ENCODE assay signal across 12 cellular contexts in genomic region chr5:118506453-118506852, GRCh38.
DNase-seq lines count a peak whose midpoint lies in the region; ATAC-seq and TF ChIP-seq lines count a peak whose summit lies in the region.
"Had no signal": no experiment of that assay in that cellular context is flagged by ENCODE, and none has a peak within 500 bp of the region (broad histone marks: within the 10 kb centered on the region; RNA-seq: fewer than 3 reads in every experiment).

No MANE protein-coding gene starts in this region.

- peaks cover 0 to 3% (median 0%) of the 10 kb centered on the region in 4 donors for H3K9me3 ChIP-seq in upper lobe of left lung
- H3K9me3 ChIP-seq in prostate gland = no peaks in the 10 kb centered on the region

- TF ChIP-seq EP300 in upper lobe of left lung (IDR thresholded peaks at IDR 0.05) = no peak

- H3K27me3 ChIP-seq in upper lobe of left lung (no peaks in the 10 kb centered on the region), prostate gland (replicated peaks; ENCODE audit: insufficient read depth) (no peaks in the 10 kb centered on the region)

- 82 to 93% methylated on average over 3 of the region's 3 CpGs for WGBS in upper lobe of left lung, 2 donors
- whole genome bisulfite sequencing in prostate gland = 77% methylated on average over 3 of the region's 3 CpGs

- TF ChIP-seq POLR2A in upper lobe of left lung (IDR thresholded peaks at IDR 0.05) = no peak
- no peak for TF ChIP-seq POLR2A in prostate gland (IDR thresholded peaks at IDR 0.05)

- no peaks in the 10 kb centered on the region for H3K4me1 ChIP-seq in upper lobe of left lung
- no peaks in the 10 kb centered on the region for H3K4me1 ChIP-seq in prostate gland (replicated peaks)

- ATAC-seq in GM19328 (IDR thresholded peaks at IDR 0.05; ENCODE audit: unreplicated experiment) = peak; percentile 85
- ATAC-seq in HG02623 (IDR thresholded peaks at IDR 0.05; ENCODE audit: unreplicated experiment) = peak; percentile 89
- peak; percentile 96 for ATAC-seq in HG03378 (IDR thresholded peaks at IDR 0.05; ENCODE audit: unreplicated experiment)
- ATAC-seq in upper lobe of left lung (ENCODE audit: low FRiP score in 2 of 2) = no peak
- ATAC-seq: activated CD4-positive, CD25-positive, alpha-beta regulatory T cell treated with anti-CD3 and anti-CD28 coated beads, Interleukin-2, amount 50 U/mL, for 24 hours; stimulated activated naive CD8-positive, alpha-beta T cell treated with anti-CD3 and anti-CD28 coated beads, Interleukin-15, Interleukin-2, amounts not matched to agents 100 U/mL and 50 U/mL, for 24 hours had no signal

- H3K4me3 ChIP-seq in upper lobe of left lung = no peak overlapping the region
- H3K4me3 ChIP-seq in prostate gland = no peak overlapping the region

- no peak for DNase-seq in NCI-H146 treated with DMSO at 0.1 percent for 48 hours (lab: John Stamatoyannopoulos, UW; ENCODE audit: unreplicated experiment)
- DNase-seq in SHP77 (lab: John Stamatoyannopoulos, UW) = no peak
- no peak for DNase-seq in upper lobe of left lung
- no peak for DNase-seq in prostate gland (ENCODE audit: low spot score)
- DNase-seq: activated naive CD4-positive, alpha-beta T cell treated with anti-CD3 and anti-CD28 coated beads, Interleukin-2, amount 10 ng/mL, durations not matched to agents 7 days and 5 days; foreskin fibroblast; NCI-H446; stimulated activated naive CD8-positive, alpha-beta T cell treated with anti-CD3 and anti-CD28 coated beads, Interleukin-15, Interleukin-2, amounts not matched to agents 100 U/mL and 50 U/mL, for 24 hours had no signal

- no peak overlapping the region for H3K27ac ChIP-seq in upper lobe of left lung
- H3K27ac ChIP-seq in prostate gland = no peak overlapping the region

- TF ChIP-seq CTCF in upper lobe of left lung (IDR thresholded peaks at IDR 0.05) (no peak), prostate gland (IDR thresholded peaks at IDR 0.05) (no peak)

- intact Hi-C loops in prostate gland (cut with DNase I) = no loop called here

- no peaks in the 10 kb centered on the region for H3K36me3 ChIP-seq in upper lobe of left lung
- no peaks in the 10 kb centered on the region for H3K36me3 ChIP-seq in prostate gland

Comparison
In these comparisons a context has a peak if more than half of its experiments do, and no peak if none do; other contexts are left out.
1. ATAC-seq: peak in GM19328 (single experiment), HG02623 (single experiment) and HG03378 (single experiment); none in upper lobe of left lung (0 of 2).